Comparison of ENCODE assay signal across 8 cellular contexts in genomic region chr1:233613252-233614172, GRCh38. TPM values are rescaled to one million over a fixed set of nuclear protein-coding genes. Genes with fewer than 3 reads are reported as not detected.
DNase-seq lines count a peak whose midpoint lies in the region; ATAC-seq and TF ChIP-seq lines count a peak whose summit lies in the region.

TSS of gene KCNK1 (plus strand) at chr1:233614106. CDS start at chr1:233614172, 66 bp downstream.

- H3K27me3 ChIP-seq in endodermal cell (ENCODE audit: control insufficient read depth, insufficient read depth, low read length, poor library complexity, severe bottlenecking) = no peaks in the 10 kb centered on the region
- H3K27me3 ChIP-seq in upper lobe of right lung = peaks cover 14% of the 10 kb centered on the region

- TF ChIP-seq POLR2A in GM18505 (IDR thresholded peaks at IDR 0.05; ENCODE audit: borderline replicate concordance, extremely low read depth, insufficient read depth, insufficient read length) = no peak

- H3K9ac ChIP-seq in ES-I3 (ENCODE audit: low read depth, low read length) = peak within 1 kb of the TSS; percentile 71
- peak within 1 kb of the TSS; percentile 65 for H3K9ac ChIP-seq in endodermal cell (ENCODE audit: extremely low read depth, low read length, poor library complexity, severe bottlenecking)

- peak; percentile 53 for DNase-seq in OCI-M1 (lab: John Stamatoyannopoulos, UW)
- peak; percentile 94 for DNase-seq in endodermal cell
- peak; percentile 62 for DNase-seq in midbrain (lab: John Stamatoyannopoulos, UW)
- DNase-seq in upper lobe of right lung = peak; percentile 91
- no peak for DNase-seq in NCI-H146 treated with DMSO at 0.1 percent for 48 hours (lab: John Stamatoyannopoulos, UW; ENCODE audit: unreplicated experiment)

- WGBS in endodermal cell (ENCODE audit: insufficient coverage in 1 of 2, insufficient read length in 1 of 2), 2 experiments = 1% methylated on average over 70 of the region's 70 CpGs; no CpG with 5 or more reads in 1 of the 2 experiments

- H3K4me1 Mint-ChIP-seq in endodermal cell = peaks cover 27% of the 10 kb centered on the region

- H3K27ac ChIP-seq in HEK293 (ENCODE audit: extremely low read depth, low read depth, low read length) (peak within 1 kb of the TSS; percentile 79), endodermal cell (ENCODE audit: low read depth, low read length) (no peak within 1 kb of the TSS), upper lobe of right lung (peak within 1 kb of the TSS; percentile 79)

- POLR2A ChIA-PET in HEK293 (lab: Yijun Ruan, JAX) = interaction anchor here (0.5 to 1.7 kb wide), 8 partner anchors 11 to 172 kb away, joined by 3 to 9 read pairs (median 3); no protein-coding TSS in a partner anchor

- no peaks in the 10 kb centered on the region for H3K9me3 Mint-ChIP-seq in endodermal cell

- H3K4me3 Mint-ChIP-seq in endodermal cell = peak within 1 kb of the TSS; percentile 91

- no peaks in the 10 kb centered on the region; the same call in 1 of the 2 replicates for H3K4me1 ChIP-seq in ES-I3 (ENCODE audit: insufficient read depth, low read length)
- peaks cover 3% of the 10 kb centered on the region; the same call in 1 of the 2 replicates for H3K4me1 ChIP-seq in HEK293 (ENCODE audit: control insufficient read depth, insufficient read depth, low read length)
- peaks cover 3% of the 10 kb centered on the region for H3K4me1 ChIP-seq in endodermal cell (ENCODE audit: control insufficient read depth, insufficient read depth, low read length)
- H3K4me1 ChIP-seq in upper lobe of right lung = no peaks in the 10 kb centered on the region

- H3K9me3 ChIP-seq in ES-I3 (ENCODE audit: control insufficient read depth, insufficient read depth, low read length) (no peaks in the 10 kb centered on the region), HEK293 (ENCODE audit: control insufficient read depth, insufficient read depth, low read depth, low read length) (no peaks in the 10 kb centered on the region), endodermal cell (ENCODE audit: control insufficient read depth, low read length) (no peaks in the 10 kb centered on the region), upper lobe of right lung (no peaks in the 10 kb centered on the region)

- intact Hi-C loops in upper lobe of right lung (cut with DNase I) = no loop called here

- ATAC-seq in upper lobe of right lung = peak; percentile 90
- no peak for ATAC-seq in GM18505 (IDR thresholded peaks at IDR 0.05; ENCODE audit: unreplicated experiment)

- CTCF ChIA-PET in HEK293 (lab: Yijun Ruan, JAX) = interaction anchor here (0.6 to 1.7 kb wide), 4 partner anchors 9 to 172 kb away, joined by 3 to 7 read pairs (median 4); no protein-coding TSS in a partner anchor

- H3K36me3 ChIP-seq in ES-I3 (ENCODE audit: insufficient read depth, low read length) (no peaks in the 10 kb centered on the region), HEK293 (ENCODE audit: control insufficient read depth in 2 of 2, insufficient read depth in 1 of 2, low read length in 2 of 2) (peaks cover under 1 to 9% of the 10 kb centered on the region in 2 experiments; a peak in 2 of 3 replicates), endodermal cell (ENCODE audit: control insufficient read depth, insufficient read depth, low read length) (peaks cover 15% of the 10 kb centered on the region), upper lobe of right lung (no peaks in the 10 kb centered on the region)

- H3K27me3 Mint-ChIP-seq in endodermal cell (ENCODE audit: insufficient read depth) = peaks cover 23% of the 10 kb centered on the region

- H3K36me3 Mint-ChIP-seq in endodermal cell (ENCODE audit: low read depth) = peaks cover 20% of the 10 kb centered on the region

- TF ChIP-seq CTCF in HEK293 (tag by site-specific recombination; IDR thresholded peaks at IDR 0.05) (peak; percentile 66), endodermal cell (conservative IDR thresholded peaks at IDR 0.05) (no peak), upper lobe of right lung (IDR thresholded peaks at IDR 0.05) (no peak)

- H3K4me3 ChIP-seq in HEK293 (ENCODE audit: low read depth, low read length) (peak within 1 kb of the TSS; percentile 94), endodermal cell (ENCODE audit: low read length) (peak within 1 kb of the TSS; percentile 95), upper lobe of right lung (peak within 1 kb of the TSS; percentile 58)

- H3K27ac Mint-ChIP-seq in endodermal cell = peak within 1 kb of the TSS; percentile 95

TF ChIP-seq in HEK293, 187 proteins besides CTCF, POLR2A, EP300 and RAD21 (continues in another document):
- TF ChIP-seq ZNF202 (tag by site-specific recombination; IDR thresholded peaks at IDR 0.05; ENCODE audit: borderline replicate concordance) = no peak
- TF ChIP-seq KLF8 (tag by site-specific recombination; IDR thresholded peaks at IDR 0.05) = peak; percentile 62
- TF ChIP-seq, protein P1, sequence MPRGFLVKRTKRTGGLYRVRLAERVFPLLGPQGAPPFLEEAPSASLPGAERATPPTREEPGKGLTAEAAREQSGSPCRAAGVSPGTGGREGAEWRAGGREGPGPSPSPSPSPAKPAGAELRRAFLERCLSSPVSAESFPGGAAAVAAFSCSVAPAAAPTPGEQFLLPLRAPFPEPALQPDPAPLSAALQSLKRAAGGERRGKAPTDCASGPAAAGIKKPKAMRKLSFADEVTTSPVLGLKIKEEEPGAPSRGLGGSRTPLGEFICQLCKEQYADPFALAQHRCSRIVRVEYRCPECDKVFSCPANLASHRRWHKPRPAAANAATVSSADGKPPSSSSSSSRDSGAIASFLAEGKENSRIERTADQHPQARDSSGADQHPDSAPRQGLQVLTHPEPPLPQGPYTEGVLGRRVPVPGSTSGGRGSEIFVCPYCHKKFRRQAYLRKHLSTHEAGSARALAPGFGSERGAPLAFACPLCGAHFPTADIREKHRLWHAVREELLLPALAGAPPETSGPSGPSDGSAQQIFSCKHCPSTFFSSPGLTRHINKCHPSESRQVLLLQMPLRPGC (tag by site-specific recombination; IDR thresholded peaks at IDR 0.05) = peak; percentile 88; the same call in 1 of the 2 replicates
- TF ChIP-seq MEIS1 (CRISPR knock-in tag; IDR thresholded peaks at IDR 0.05; ENCODE audit: borderline replicate concordance) = no peak
- no peak for TF ChIP-seq KLF9 (tag by site-specific recombination; IDR thresholded peaks at IDR 0.05; ENCODE audit: low read depth)
- peak; percentile 93 for TF ChIP-seq KLF16 (tag by site-specific recombination; IDR thresholded peaks at IDR 0.05)
- no peak for TF ChIP-seq ZNF776 (tag by site-specific recombination; IDR thresholded peaks at IDR 0.05; ENCODE audit: borderline replicate concordance)
- no peak for TF ChIP-seq FEZF1 (tag by site-specific recombination; IDR thresholded peaks at IDR 0.05)
- TF ChIP-seq PRDM1 (tag by site-specific recombination; IDR thresholded peaks at IDR 0.05) = peak; percentile 86
- no peak for TF ChIP-seq ZNF138 (tag by site-specific recombination; IDR thresholded peaks at IDR 0.05; ENCODE audit: borderline replicate concordance)
- TF ChIP-seq ZNF146 (tag by site-specific recombination; IDR thresholded peaks at IDR 0.05) = no peak
- no peak for TF ChIP-seq ZNF626 (tag by site-specific recombination; IDR thresholded peaks at IDR 0.05)
- no peak for TF ChIP-seq ZNF155 (tag by site-specific recombination; IDR thresholded peaks at IDR 0.05)
- no peak for TF ChIP-seq ZNF266 (tag by site-specific recombination; IDR thresholded peaks at IDR 0.05; ENCODE audit: low read depth)
- no peak; the same call in 1 of the 2 replicates for TF ChIP-seq YY1 (tag by site-specific recombination; IDR thresholded peaks at IDR 0.05)
- TF ChIP-seq ZNF398 (tag by site-specific recombination; IDR thresholded peaks at IDR 0.05) = peak; percentile 71
- TF ChIP-seq, protein P2, sequence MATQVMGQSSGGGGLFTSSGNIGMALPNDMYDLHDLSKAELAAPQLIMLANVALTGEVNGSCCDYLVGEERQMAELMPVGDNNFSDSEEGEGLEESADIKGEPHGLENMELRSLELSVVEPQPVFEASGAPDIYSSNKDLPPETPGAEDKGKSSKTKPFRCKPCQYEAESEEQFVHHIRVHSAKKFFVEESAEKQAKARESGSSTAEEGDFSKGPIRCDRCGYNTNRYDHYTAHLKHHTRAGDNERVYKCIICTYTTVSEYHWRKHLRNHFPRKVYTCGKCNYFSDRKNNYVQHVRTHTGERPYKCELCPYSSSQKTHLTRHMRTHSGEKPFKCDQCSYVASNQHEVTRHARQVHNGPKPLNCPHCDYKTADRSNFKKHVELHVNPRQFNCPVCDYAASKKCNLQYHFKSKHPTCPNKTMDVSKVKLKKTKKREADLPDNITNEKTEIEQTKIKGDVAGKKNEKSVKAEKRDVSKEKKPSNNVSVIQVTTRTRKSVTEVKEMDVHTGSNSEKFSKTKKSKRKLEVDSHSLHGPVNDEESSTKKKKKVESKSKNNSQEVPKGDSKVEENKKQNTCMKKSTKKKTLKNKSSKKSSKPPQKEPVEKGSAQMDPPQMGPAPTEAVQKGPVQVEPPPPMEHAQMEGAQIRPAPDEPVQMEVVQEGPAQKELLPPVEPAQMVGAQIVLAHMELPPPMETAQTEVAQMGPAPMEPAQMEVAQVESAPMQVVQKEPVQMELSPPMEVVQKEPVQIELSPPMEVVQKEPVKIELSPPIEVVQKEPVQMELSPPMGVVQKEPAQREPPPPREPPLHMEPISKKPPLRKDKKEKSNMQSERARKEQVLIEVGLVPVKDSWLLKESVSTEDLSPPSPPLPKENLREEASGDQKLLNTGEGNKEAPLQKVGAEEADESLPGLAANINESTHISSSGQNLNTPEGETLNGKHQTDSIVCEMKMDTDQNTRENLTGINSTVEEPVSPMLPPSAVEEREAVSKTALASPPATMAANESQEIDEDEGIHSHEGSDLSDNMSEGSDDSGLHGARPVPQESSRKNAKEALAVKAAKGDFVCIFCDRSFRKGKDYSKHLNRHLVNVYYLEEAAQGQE (tag by site-specific recombination; IDR thresholded peaks at IDR 0.05) = peak; percentile 37; the same call in 1 of the 2 replicates

RNA-seq across cellular contexts. Expression of gene KCNK1, which starts in this region (rescaled TPM):
- total RNA-seq in endodermal cell (10 to 100 TPM; 50.1 to 55.7 TPM), upper lobe of right lung (7.3 TPM)
- 6.4 TPM for polyA plus RNA-seq in endodermal cell (2013, experiment 1 of 2)
- polyA plus RNA-seq in endodermal cell (2013, experiment 2 of 2) = 5.9 TPM
